In genomic region chr10:86055928-86056327, GRCh38 we compare ENCODE assay signal across 32 cellular contexts.
"Had no signal": no experiment of that assay in that cellular context is flagged by ENCODE, and none has a peak within 500 bp of the region (broad histone marks: within the 10 kb centered on the region; RNA-seq: fewer than 3 reads in every experiment).

No MANE protein-coding gene starts in this region.

- H3K27me3 ChIP-seq: MG63 had no signal

- H3K27ac ChIP-seq: KMS-11 had no signal

- H3K9me3 ChIP-seq: MG63 had no signal

- DNase-seq: Karpas-422, Kasumi-1, KBM-7, KG1, MG63, MM.1S, MV-4-11, NCI-H1048, NCI-H1092, NCI-H1092 treated with DMSO at 0.1 percent for 48 hours, NCI-H1105, NCI-H1105 treated with DMSO at 0.1 percent for 48 hours, NCI-H1417, NCI-H1417 treated with DMSO at 0.1 percent for 48 hours, NCI-H1436, NCI-H1436 treated with DMSO at 0.1 percent for 48 hours, NCI-H146, NCI-H1694, NCI-H1694 treated with DMSO at 0.1 percent for 48 hours, NCI-H187, NCI-H187 treated with DMSO at 0.1 percent for 48 hours, NCI-H1930, NCI-H2029, NCI-H2029 treated with DMSO at 0.1 percent for 48 hours, NCI-H2081, NCI-H2081 treated with DMSO at 0.1 percent for 48 hours, NCI-H2107, NCI-H2171, NCI-H2227 treated with DMSO at 0.1 percent for 48 hours, NCI-H226, NCI-H345 had no signal

- H3K4me3 ChIP-seq: MG63 had no signal
